In genomic region chr11:132992838-132993680, GRCh38 we compare ENCODE assay signal across 12 cellular contexts.
DNase-seq lines count a peak whose midpoint lies in the region; ATAC-seq and TF ChIP-seq lines count a peak whose summit lies in the region.
"Had no signal": no experiment of that assay in that cellular context is flagged by ENCODE, and none has a peak within 500 bp of the region (broad histone marks: within the 10 kb centered on the region; RNA-seq: fewer than 3 reads in every experiment).

No MANE protein-coding gene starts in this region.

- in situ Hi-C loops in astrocyte of the cerebellum (cut with HindIII; ENCODE audit: low sequenced_read_pairs): no loop called here

- CTCF ChIA-PET in activated CD8-positive, alpha-beta T cell treated with anti-CD3 and anti-CD28 coated beads, Interleukin-2, amount 10 ng/mL, durations not matched to agents 7 days and 5 days (lab: Charles Lee): no interaction called here

- TF ChIP-seq CTCF in AG10803 (conservative IDR thresholded peaks at IDR 0.05; ENCODE audit: low read length) (peak; percentile 54), astrocyte of the cerebellum (IDR thresholded peaks at IDR 0.05; ENCODE audit: low read depth, low read length, missing control alignments) (peak; percentile 33), GM20000 (IDR thresholded peaks at IDR 0.05; ENCODE audit: extremely low read depth, missing control alignments) (no peak)

- H3K27me3 Mint-ChIP-seq in activated CD8-positive, alpha-beta T cell treated with anti-CD3 and anti-CD28 coated beads, Interleukin-2, amount 10 ng/mL, durations not matched to agents 7 days and 5 days (ENCODE audit: low read depth): peaks cover 13% of the 10 kb centered on the region

- DNase-seq in AG10803 (ENCODE audit: low read depth): peak; percentile 23
- peak; percentile 31 for DNase-seq in HT1080 (ENCODE audit: low read depth)
- DNase-seq in astrocyte of the cerebellum (ENCODE audit: low read depth): peak; percentile 18
- DNase-seq in left kidney (ENCODE audit: low read depth, low spot score): peak; percentile 54
- DNase-seq in GM20000 (ENCODE audit: low spot score): no peak
- no peak for DNase-seq in activated T-cell treated with anti-CD3 and anti-CD28 coated beads for 4 hours
- DNase-seq in activated CD8-positive, alpha-beta T cell treated with anti-CD3 and anti-CD28 coated beads, Interleukin-2, amount 10 ng/mL, durations not matched to agents 7 days and 5 days: no peak
- DNase-seq: Kasumi-1, left lung, uterus had no signal

- H3K9me3 Mint-ChIP-seq in activated CD8-positive, alpha-beta T cell treated with anti-CD3 and anti-CD28 coated beads, Interleukin-2, amount 10 ng/mL, durations not matched to agents 7 days and 5 days (ENCODE audit: insufficient read depth): no peaks in the 10 kb centered on the region

- no peak overlapping the region for H3K4me3 Mint-ChIP-seq in activated CD8-positive, alpha-beta T cell treated with anti-CD3 and anti-CD28 coated beads, Interleukin-2, amount 10 ng/mL, durations not matched to agents 7 days and 5 days

- POLR2A ChIA-PET in activated CD8-positive, alpha-beta T cell treated with anti-CD3 and anti-CD28 coated beads, Interleukin-2, amount 10 ng/mL, durations not matched to agents 7 days and 5 days (lab: Charles Lee): no interaction called here

- no peak for ATAC-seq in activated CD8-positive, alpha-beta T cell treated with anti-CD3 and anti-CD28 coated beads, Interleukin-2, amount 10 ng/mL, durations not matched to agents 7 days and 5 days
- ATAC-seq in GM21825 (IDR thresholded peaks at IDR 0.05; ENCODE audit: unreplicated experiment): no peak
- ATAC-seq: left lung, sciatic nerve had no signal

- H3K4me3 ChIP-seq in AG10803 (ENCODE audit: low read length): no peak overlapping the region
- no peak overlapping the region for H3K4me3 ChIP-seq in astrocyte of the cerebellum (ENCODE audit: low read depth, low read length)
- H3K4me3 ChIP-seq: left lung, uterus had no signal

- no peak overlapping the region for H3K27ac Mint-ChIP-seq in activated CD8-positive, alpha-beta T cell treated with anti-CD3 and anti-CD28 coated beads, Interleukin-2, amount 10 ng/mL, durations not matched to agents 7 days and 5 days

- no peaks in the 10 kb centered on the region for H3K36me3 Mint-ChIP-seq in activated CD8-positive, alpha-beta T cell treated with anti-CD3 and anti-CD28 coated beads, Interleukin-2, amount 10 ng/mL, durations not matched to agents 7 days and 5 days (ENCODE audit: low read depth)

- H3K4me1 Mint-ChIP-seq in activated CD8-positive, alpha-beta T cell treated with anti-CD3 and anti-CD28 coated beads, Interleukin-2, amount 10 ng/mL, durations not matched to agents 7 days and 5 days (ENCODE audit: low read depth): no peaks in the 10 kb centered on the region

Comparison
In these comparisons a context has a peak if more than half of its experiments do, and no peak if none do; other contexts are left out.
1. DNase-seq: peak in AG10803 (single experiment), HT1080 (single experiment), astrocyte of the cerebellum (single experiment) and left kidney (single experiment); none in GM20000 (single experiment), activated T-cell treated with anti-CD3 and anti-CD28 coated beads for 4 hours (single experiment) and activated CD8-positive, alpha-beta T cell treated with anti-CD3 and anti-CD28 coated beads, Interleukin-2, amount 10 ng/mL, durations not matched to agents 7 days and 5 days (single experiment).